In the genomic region with DNA sequence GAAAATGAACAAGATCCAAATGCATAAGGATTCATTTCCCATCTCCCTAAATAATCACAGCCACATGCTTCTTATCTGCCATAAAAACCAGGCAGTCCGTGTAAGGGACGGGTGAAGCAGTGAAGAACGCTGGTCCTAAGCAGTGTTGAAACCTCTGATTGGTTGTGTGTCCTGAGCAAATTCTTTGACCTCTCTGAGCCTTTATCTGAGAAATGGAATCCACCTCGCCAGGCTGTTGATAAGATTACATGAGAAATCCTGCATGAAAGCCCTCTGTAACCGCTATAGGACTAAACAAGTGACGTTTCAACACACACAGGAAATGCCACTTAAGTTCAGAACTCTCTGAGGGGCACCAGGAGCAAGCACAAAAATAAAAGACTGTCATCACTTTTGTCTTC, we compare ENCODE assay signal across 14 cellular contexts. TPM values are rescaled to one million over a fixed set of nuclear protein-coding genes. Genes with fewer than 3 reads are reported as not detected.
DNase-seq lines count a peak whose midpoint lies in the region; ATAC-seq and TF ChIP-seq lines count a peak whose summit lies in the region.
"Had no signal": no experiment of that assay in that cellular context is flagged by ENCODE, and none has a peak within 500 bp of the region (broad histone marks: within the 10 kb centered on the region; RNA-seq: fewer than 3 reads in every experiment).

No MANE protein-coding gene starts in this region.

- H3K27me3 Mint-ChIP-seq in CD14-positive monocyte (ENCODE audit: low read depth in 3 of 3), result peaks cover 0 to 4% (median 2%) of the 10 kb centered on the region in 3 donors
- H3K27me3 Mint-ChIP-seq in activated CD8-positive, alpha-beta T cell treated with anti-CD3 and anti-CD28 coated beads for 36 hours, result peaks cover 24% of the 10 kb centered on the region
- no peaks in the 10 kb centered on the region for H3K27me3 Mint-ChIP-seq in mesothelial cell of epicardium (ENCODE audit: low read depth)

- H3K9me3 Mint-ChIP-seq in CD14-positive monocyte (peaks cover 0 to 2% (median 0%) of the 10 kb centered on the region in 7 donors), mesothelial cell of epicardium (peaks cover 5% of the 10 kb centered on the region)
- H3K9me3 Mint-ChIP-seq in activated CD8-positive, alpha-beta T cell treated with anti-CD3 and anti-CD28 coated beads for 36 hours, result peaks cover 2% of the 10 kb centered on the region

- intact Hi-C loops in CD14-positive monocyte (cut with micrococcal nuclease), result loop anchor here (5.0 to 10.0 kb wide), 4 partner anchors 44 to 149 kb away; no protein-coding TSS in a partner anchor
- intact Hi-C loops in activated CD8-positive, alpha-beta T cell treated with anti-CD3 and anti-CD28 coated beads for 36 hours (cut with micrococcal nuclease), result no loop called here

- CTCF ChIA-PET in activated CD8-positive, alpha-beta T cell treated with anti-CD3 and anti-CD28 coated beads for 36 hours (lab: Charles Lee), result no interaction called here

- DNase-seq in CD14-positive monocyte (ENCODE audit: low spot score) (no peak), mesothelial cell of epicardium (ENCODE audit: low spot score in 2 of 2, unreplicated experiment in 2 of 2) (no peak), NCI-H187 (lab: John Stamatoyannopoulos, UW) (no peak), DMS79 treated with DMSO at 0.1 percent for 48 hours (lab: John Stamatoyannopoulos, UW) (no peak), cerebellum (ENCODE audit: low spot score) (no peak), NCI-H1436 treated with DMSO at 0.1 percent for 48 hours (lab: John Stamatoyannopoulos, UW) (no peak)
- peak; percentile 15 for DNase-seq in activated CD8-positive, alpha-beta T cell treated with anti-CD3 and anti-CD28 coated beads for 36 hours
- DNase-seq: activated CD8-positive, alpha-beta memory T cell treated with anti-CD3 and anti-CD28 coated beads, Interleukin-2, amount 50 U/mL, for 48 hours; GOT3; NCI-H1694 treated with DMSO at 0.1 percent for 48 hours; NK-92 treated with Interleukin-12 subunit alpha and Interleukin-12 subunit beta, amount 100 ng/mL, for 24 hours; T-helper 17 cell had no signal

- TF ChIP-seq CTCF in CD14-positive monocyte (IDR thresholded peaks at IDR 0.05) (no peak), mesothelial cell of epicardium (IDR thresholded peaks at IDR 0.05; ENCODE audit: unreplicated experiment) (no peak)
- no peak for TF ChIP-seq CTCF in activated CD8-positive, alpha-beta T cell treated with anti-CD3 and anti-CD28 coated beads for 36 hours (IDR thresholded peaks at IDR 0.05)

- peaks cover 81% of the 10 kb centered on the region for H3K4me1 Mint-ChIP-seq in CD14-positive monocyte
- peaks cover 16% of the 10 kb centered on the region for H3K4me1 Mint-ChIP-seq in activated CD8-positive, alpha-beta T cell treated with anti-CD3 and anti-CD28 coated beads for 36 hours (ENCODE audit: low read depth)
- peaks cover 23% of the 10 kb centered on the region for H3K4me1 Mint-ChIP-seq in mesothelial cell of epicardium
- H3K4me1 Mint-ChIP-seq: T-helper 17 cell had no signal

- H3K4me3 Mint-ChIP-seq in CD14-positive monocyte, result peak overlapping the region; percentile 76 to 89
- no peak overlapping the region for H3K4me3 Mint-ChIP-seq in activated CD8-positive, alpha-beta T cell treated with anti-CD3 and anti-CD28 coated beads for 36 hours
- no peak overlapping the region for H3K4me3 Mint-ChIP-seq in mesothelial cell of epicardium
- H3K4me3 Mint-ChIP-seq: T-helper 17 cell had no signal

- H3K36me3 Mint-ChIP-seq in CD14-positive monocyte, result peaks cover 9 to 20% of the 10 kb centered on the region in 2 donors
- peaks cover 2% of the 10 kb centered on the region for H3K36me3 Mint-ChIP-seq in activated CD8-positive, alpha-beta T cell treated with anti-CD3 and anti-CD28 coated beads for 36 hours (ENCODE audit: low read depth)
- H3K36me3 Mint-ChIP-seq in mesothelial cell of epicardium, result no peaks in the 10 kb centered on the region

- H3K27ac Mint-ChIP-seq in CD14-positive monocyte (peak overlapping the region; percentile 96 to 100 (median 99)), mesothelial cell of epicardium (peak overlapping the region; percentile 22)
- peak overlapping the region; percentile 33 for H3K27ac Mint-ChIP-seq in activated CD8-positive, alpha-beta T cell treated with anti-CD3 and anti-CD28 coated beads for 36 hours
- H3K27ac Mint-ChIP-seq: T-helper 17 cell had no signal

- ATAC-seq in GM19452 (IDR thresholded peaks at IDR 0.05; ENCODE audit: unreplicated experiment), result peak; percentile 54
- peak; percentile 82 for ATAC-seq in activated CD8-positive, alpha-beta T cell treated with anti-CD3 and anti-CD28 coated beads for 36 hours
- ATAC-seq: body of pancreas had no signal

- POLR2A ChIA-PET in activated CD8-positive, alpha-beta T cell treated with anti-CD3 and anti-CD28 coated beads for 36 hours (lab: Charles Lee), result no interaction called here

RNA-seq across cellular contexts. Expression of gene GAS7, which starts 26.8 kb away (rescaled TPM):
- polyA plus RNA-seq in CD14-positive monocyte, result 10 to 100 TPM; 53.1 to 66.6 TPM
- 1 to 10 TPM; 1.6 to 2.1 TPM for total RNA-seq in activated CD8-positive, alpha-beta T cell treated with anti-CD3 and anti-CD28 coated beads for 36 hours
- total RNA-seq in mesothelial cell of epicardium, result 41.0 to 47.7 TPM (median 44.0 TPM) in 3 replicates
- 24.2 TPM for total RNA-seq in cerebellum

Comparison
In these comparisons a context has a peak if more than half of its experiments do, and no peak if none do; other contexts are left out.
1. H3K27ac Mint-ChIP-seq: peak in every context shown above with its lines; median percentile 99 in CD14-positive monocyte; 33 in activated CD8-positive, alpha-beta T cell treated with anti-CD3 and anti-CD28 coated beads for 36 hours; 22 in mesothelial cell of epicardium.
2. H3K4me3 Mint-ChIP-seq: peak in CD14-positive monocyte (2 of 2); none in activated CD8-positive, alpha-beta T cell treated with anti-CD3 and anti-CD28 coated beads for 36 hours (single experiment) and mesothelial cell of epicardium (single experiment).